9 cellular contexts compared by ENCODE assay signal in the genomic region with DNA sequence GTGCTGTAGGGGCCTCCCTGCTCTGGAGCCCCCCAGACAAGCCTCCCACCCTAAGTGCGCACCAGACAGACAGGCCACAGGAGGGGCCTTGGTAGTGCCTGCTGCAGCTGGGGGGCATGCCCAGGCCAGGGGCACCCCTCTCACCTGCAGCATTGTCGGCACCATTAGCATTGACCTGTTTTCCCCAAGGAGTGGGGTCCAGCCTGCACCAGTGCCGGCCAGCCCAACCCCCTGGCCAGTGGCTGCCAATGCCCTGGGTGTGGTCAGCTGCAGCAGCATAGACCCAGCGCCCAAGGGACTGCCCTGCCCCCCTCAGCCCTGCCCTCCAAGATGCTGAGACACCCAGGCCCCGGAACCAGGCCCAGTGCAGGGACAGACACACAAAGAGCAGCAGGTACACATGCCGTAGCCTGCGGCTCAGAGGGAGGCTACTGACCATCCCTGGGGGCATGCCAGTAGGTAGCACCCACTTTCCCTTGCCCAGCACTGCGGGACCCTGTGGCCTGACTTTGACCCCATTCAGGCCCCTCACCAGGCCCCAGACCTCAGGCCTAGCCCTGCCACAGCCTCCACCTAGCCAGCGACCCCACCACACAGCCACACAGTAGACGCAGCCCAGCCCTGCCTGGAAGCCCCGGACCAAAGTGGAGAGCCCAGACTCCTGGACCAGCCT. TPM values are rescaled to one million over a fixed set of nuclear protein-coding genes. Genes with fewer than 3 reads are reported as not detected.
DNase-seq lines count a peak whose midpoint lies in the region; ATAC-seq and TF ChIP-seq lines count a peak whose summit lies in the region.
"Had no signal": no experiment of that assay in that cellular context is flagged by ENCODE, and none has a peak within 500 bp of the region (broad histone marks: within the 10 kb centered on the region; RNA-seq: fewer than 3 reads in every experiment).

No MANE protein-coding gene starts in this region.

- H3K9me3 Mint-ChIP-seq in chondrocyte (ENCODE audit: low read depth) (no peaks in the 10 kb centered on the region), type B pancreatic cell (no peaks in the 10 kb centered on the region)

- peak overlapping the region; percentile 91 for H3K4me3 Mint-ChIP-seq in chondrocyte (ENCODE audit: unreplicated experiment)
- H3K4me3 Mint-ChIP-seq in type B pancreatic cell: peak overlapping the region; percentile 90

- H3K36me3 Mint-ChIP-seq in chondrocyte (ENCODE audit: low read depth): no peaks in the 10 kb centered on the region
- no peaks in the 10 kb centered on the region for H3K36me3 Mint-ChIP-seq in type B pancreatic cell

- H3K4me1 Mint-ChIP-seq in chondrocyte (ENCODE audit: low read depth) (peaks cover 60% of the 10 kb centered on the region), type B pancreatic cell (ENCODE audit: unreplicated experiment) (peaks cover 4% of the 10 kb centered on the region)

- ATAC-seq in lower lobe of right lung: no peak
- ATAC-seq in HG03097 (IDR thresholded peaks at IDR 0.05; ENCODE audit: low FRiP score, unreplicated experiment): no peak
- no peak for ATAC-seq in HG02759 (IDR thresholded peaks at IDR 0.05; ENCODE audit: unreplicated experiment)

- DNase-seq in activated CD8-positive, alpha-beta memory T cell treated with anti-CD3 and anti-CD28 coated beads, Interleukin-2, amount 50 U/mL, for 4 hours: peak; percentile 14
- no peak for DNase-seq in activated CD8-positive, alpha-beta memory T cell treated with anti-CD3 and anti-CD28 coated beads for 24 hours
- DNase-seq in chondrocyte (ENCODE audit: low spot score) (peak; percentile 93), lower lobe of right lung (peak; percentile 47), type B pancreatic cell (ENCODE audit: extremely low spot score, unreplicated experiment) (no peak), NCI-H1694 treated with DMSO at 0.1 percent for 48 hours (lab: John Stamatoyannopoulos, UW) (no peak)

- H3K4me3 ChIP-seq in lower lobe of right lung: peak overlapping the region; percentile 55

- no peak overlapping the region for H3K27ac ChIP-seq in lower lobe of right lung

- TF ChIP-seq CTCF in chondrocyte (IDR thresholded peaks at IDR 0.05): no peak
- no peak for TF ChIP-seq CTCF in lower lobe of right lung (IDR thresholded peaks at IDR 0.05)
- no peak for TF ChIP-seq CTCF in type B pancreatic cell (conservative IDR thresholded peaks at IDR 0.05)

- intact Hi-C loops in lower lobe of right lung (cut with DNase I): loop anchor here (10.0 kb wide), 1 partner anchor 68 kb away; no protein-coding TSS in a partner anchor

- no peaks in the 10 kb centered on the region for H3K36me3 ChIP-seq in lower lobe of right lung

- no peak overlapping the region for H3K27ac Mint-ChIP-seq in chondrocyte (ENCODE audit: unreplicated experiment)
- H3K27ac Mint-ChIP-seq in type B pancreatic cell: no peak overlapping the region

- H3K27me3 Mint-ChIP-seq in chondrocyte (ENCODE audit: low read depth) (no peaks in the 10 kb centered on the region), type B pancreatic cell (peaks cover 22% of the 10 kb centered on the region)

- peaks cover 70% of the 10 kb centered on the region for H3K4me1 ChIP-seq in lower lobe of right lung

- peaks cover 17% of the 10 kb centered on the region for H3K27me3 ChIP-seq in lower lobe of right lung (ENCODE audit: low read depth)

- no peaks in the 10 kb centered on the region for H3K9me3 ChIP-seq in lower lobe of right lung

RNA-seq across cellular contexts. Expression of a gene that starts 1.0 kb away (rescaled TPM):
- total RNA-seq in chondrocyte: 271 to 361 TPM (median 274 TPM) in 3 replicates
- 10.8 TPM for total RNA-seq in lower lobe of right lung
- total RNA-seq in type B pancreatic cell (ENCODE audit: low replicate concordance): 1.1 and 2.0 TPM in 2 replicates

RNA-seq across cellular contexts. Expression of a gene that starts 8.4 kb away (rescaled TPM):
- total RNA-seq in chondrocyte: 6.0 to 6.3 TPM (median 6.3 TPM) in 3 replicates
- total RNA-seq in lower lobe of right lung: 10.5 TPM
- total RNA-seq in type B pancreatic cell (ENCODE audit: low replicate concordance): 16.2 and 18.8 TPM in 2 replicates

RNA-seq across cellular contexts. Expression of a gene that starts 43.7 kb away (rescaled TPM):
- total RNA-seq in chondrocyte (15.6 to 18.8 TPM (median 18.0 TPM) in 3 replicates), lower lobe of right lung (6.9 TPM), type B pancreatic cell (ENCODE audit: low replicate concordance) (21.2 and 29.7 TPM in 2 replicates)

RNA-seq across cellular contexts. Expression of a gene that starts 52.5 kb away (rescaled TPM):
- 0.07 to 0.10 TPM in 2 of 3 replicates, not detected in the other for total RNA-seq in chondrocyte
- 1.2 TPM for total RNA-seq in lower lobe of right lung
- total RNA-seq in type B pancreatic cell (ENCODE audit: low replicate concordance): 0.17 TPM in 2 replicates
- total RNA-seq: myocyte had no signal

Comparison
In these comparisons a context has a peak if more than half of its experiments do, and no peak if none do; other contexts are left out.
1. DNase-seq: peak in activated CD8-positive, alpha-beta memory T cell treated with anti-CD3 and anti-CD28 coated beads, Interleukin-2, amount 50 U/mL, for 4 hours (single experiment), chondrocyte (single experiment) and lower lobe of right lung (single experiment); none in activated CD8-positive, alpha-beta memory T cell treated with anti-CD3 and anti-CD28 coated beads for 24 hours (single experiment), type B pancreatic cell (single experiment) and NCI-H1694 treated with DMSO at 0.1 percent for 48 hours (single experiment).
2. RNA of a gene that starts 1.0 kb away (total RNA-seq): 271 to 361 TPM in chondrocyte; 10.8 TPM in lower lobe of right lung (single experiment) and 1.1 to 2.0 TPM in type B pancreatic cell; every median in the first group is over 10 times any median in the second.